Comparison of ENCODE assay signal across 1 cellular context in genomic region chr6:24922174-24922573, GRCh38.
TF ChIP-seq lines count a peak whose summit lies in the region.

No MANE protein-coding gene starts in this region.

TF ChIP-seq in K562, 482 proteins besides CTCF, POLR2A, EP300 and RAD21:
- TF ChIP-seq KLF10 (CRISPR knock-in tag; IDR thresholded peaks at IDR 0.05), result no peak
- no peak for TF ChIP-seq L3MBTL2 (IDR thresholded peaks at IDR 0.05)
- no peak for TF ChIP-seq ZNF277 (CRISPR knock-in tag; IDR thresholded peaks at IDR 0.05; ENCODE audit: borderline replicate concordance)
- TF ChIP-seq CEBPG (CRISPR knock-in tag; IDR thresholded peaks at IDR 0.05), result no peak
- peak; percentile 50 to 56; a peak in 3 of 4 replicates for TF ChIP-seq CEBPG (tag; conservative IDR thresholded peaks at IDR 0.05 in 1 of 2, IDR thresholded peaks at IDR 0.05 in 1 of 2)
- TF ChIP-seq ZNF280B (CRISPR knock-in tag; IDR thresholded peaks at IDR 0.05), result no peak
- no peak for TF ChIP-seq AFF4 (CRISPR knock-in tag; IDR thresholded peaks at IDR 0.05)
- no peak for TF ChIP-seq E2F4 (CRISPR knock-in tag; IDR thresholded peaks at IDR 0.05; ENCODE audit: low read depth)
- TF ChIP-seq ZNF445 (CRISPR knock-in tag; IDR thresholded peaks at IDR 0.05; ENCODE audit: low read depth), result no peak
- no peak for TF ChIP-seq KDM5B (IDR thresholded peaks at IDR 0.05; ENCODE audit: insufficient replicate concordance, low read depth, low read length)
- no peak for TF ChIP-seq MBD1 (CRISPR knock-in tag; IDR thresholded peaks at IDR 0.05)
- no peak for TF ChIP-seq NCOA6 (IDR thresholded peaks at IDR 0.05)
- peak; percentile 71; the same call in 1 of the 2 replicates for TF ChIP-seq ATF4 (CRISPR knock-in tag; IDR thresholded peaks at IDR 0.05)
- no peak for TF ChIP-seq ELK1 (CRISPR knock-in tag; IDR thresholded peaks at IDR 0.05)
- TF ChIP-seq PCBP2 (IDR thresholded peaks at IDR 0.05; ENCODE audit: low read depth, low read length, poor library complexity, severe bottlenecking), result no peak
